23 cellular contexts compared by ENCODE assay signal in genomic region chr4:1881709-1882108, GRCh38. TPM values are rescaled to one million over a fixed set of nuclear protein-coding genes. Genes with fewer than 3 reads are reported as not detected.
DNase-seq lines count a peak whose midpoint lies in the region; ATAC-seq and TF ChIP-seq lines count a peak whose summit lies in the region.
"Had no signal": no experiment of that assay in that cellular context is flagged by ENCODE, and none has a peak within 500 bp of the region (broad histone marks: within the 10 kb centered on the region; RNA-seq: fewer than 3 reads in every experiment).

No MANE protein-coding gene starts in this region.

- H3K27ac Mint-ChIP-seq in activated T-cell treated with anti-CD3 and anti-CD28 coated beads, Interleukin-2, amount 50 U/mL, for 72 hours = peak overlapping the region; percentile 16
- H3K27ac Mint-ChIP-seq in progenitor cell of endocrine pancreas = peak overlapping the region; percentile 83
- H3K27ac Mint-ChIP-seq: activated naive CD8-positive, alpha-beta T cell treated with anti-CD3 and anti-CD28 coated beads for 36 hours had no signal

- H3K4me3 Mint-ChIP-seq in activated T-cell treated with anti-CD3 and anti-CD28 coated beads, Interleukin-2, amount 50 U/mL, for 72 hours = no peak overlapping the region
- H3K4me3 Mint-ChIP-seq in progenitor cell of endocrine pancreas (ENCODE audit: low read depth) = no peak overlapping the region
- H3K4me3 Mint-ChIP-seq: activated naive CD8-positive, alpha-beta T cell treated with anti-CD3 and anti-CD28 coated beads for 36 hours; activated T-cell treated with anti-CD3 and anti-CD28 coated beads, Interleukin-2, amount 50 U/mL, for 4 hours; neural crest cell had no signal

- H3K23ac ChIP-seq in IMR-90 (ENCODE audit: low read depth, low read length) = peak overlapping the region; percentile 65; the same call in 1 of the 2 replicates

- no peak overlapping the region for H3K56ac ChIP-seq in IMR-90 (ENCODE audit: extremely low read depth, insufficient read depth, low read length)

- no peaks in the 10 kb centered on the region for H3K27me3 ChIP-seq in IMR-90 (ENCODE audit: control insufficient read depth, insufficient read depth, low read length)
- no peaks in the 10 kb centered on the region for H3K27me3 ChIP-seq in colonic mucosa
- H3K27me3 ChIP-seq: dorsolateral prefrontal cortex, uterus had no signal

- no peak overlapping the region for H4K5ac ChIP-seq in IMR-90 (ENCODE audit: low read depth, low read length)

- H3K27ac ChIP-seq in IMR-90 (ENCODE audit: insufficient read depth, low read length) (peak overlapping the region; percentile 16; the same call in 1 of the 2 replicates), colonic mucosa (peak overlapping the region; percentile 38)
- H3K27ac ChIP-seq: dorsolateral prefrontal cortex, KMS-11, prostate gland, skin epidermis, uterus had no signal

- no peak overlapping the region for H2BK120ac ChIP-seq in IMR-90 (ENCODE audit: low read depth, low read length)

- H4K8ac ChIP-seq in IMR-90 (ENCODE audit: low read depth in 2 of 2, low read length in 2 of 2) = peak overlapping the region in 1 of 2 experiments; percentile 46; a peak in 1 of 4 replicates

- H2AFZ ChIP-seq in IMR-90 (replicated peaks; ENCODE audit: low read length, poor library complexity) = peak overlapping the region; percentile 0

- CTCF ChIA-PET in IMR-90 (lab: Yijun Ruan, JAX) = no interaction called here

- TF ChIP-seq CTCF in IMR-90 (conservative IDR thresholded peaks at IDR 0.05; ENCODE audit: low read depth, low read length) (no peak), colonic mucosa (IDR thresholded peaks at IDR 0.05) (no peak), progenitor cell of endocrine pancreas (IDR thresholded peaks at IDR 0.05; ENCODE audit: unreplicated experiment) (no peak)

- H3K36me3 ChIP-seq in IMR-90 (ENCODE audit: control insufficient read depth, insufficient read depth, low read length) (no peaks in the 10 kb centered on the region), colonic mucosa (no peaks in the 10 kb centered on the region)
- H3K36me3 ChIP-seq: prostate gland, uterus had no signal

- H3K4me2 ChIP-seq in IMR-90 (ENCODE audit: low read depth, low read length) = no peak overlapping the region
- H3K4me2 ChIP-seq: KMS-11, SK-N-SH had no signal

- peaks cover 16% of the 10 kb centered on the region for H3K4me1 ChIP-seq in IMR-90 (ENCODE audit: control insufficient read depth, insufficient read depth, low read length)
- H3K4me1 ChIP-seq in colonic mucosa = peaks cover 13% of the 10 kb centered on the region
- H3K4me1 ChIP-seq: prostate gland, uterus had no signal

- in situ Hi-C loops in IMR-90 (cut with MboI; ENCODE audit: low sequenced_read_pairs) = no loop called here

- BruUV-seq in IMR-90 (replicated peaks; lab: Mats Ljungman, UMichigan) = no TSS peak

- H3K9ac ChIP-seq in IMR-90 (ENCODE audit: low read depth, low read length) = no peak overlapping the region
- no peak overlapping the region for H3K9ac ChIP-seq in colonic mucosa (ENCODE audit: low read depth in 2 of 2, low read length in 2 of 2)
- H3K9ac ChIP-seq: KMS-11, SK-N-SH had no signal

- H3K36me3 Mint-ChIP-seq in activated T-cell treated with anti-CD3 and anti-CD28 coated beads, Interleukin-2, amount 50 U/mL, for 72 hours (ENCODE audit: insufficient read depth in 2 of 2) = peaks cover 3 to 30% of the 10 kb centered on the region in 2 donors
- H3K36me3 Mint-ChIP-seq in progenitor cell of endocrine pancreas (ENCODE audit: insufficient read depth) = peaks cover 4% of the 10 kb centered on the region

- H3K18ac ChIP-seq in IMR-90 (ENCODE audit: low read depth, low read length) = no peak overlapping the region

- H3K27me3 Mint-ChIP-seq in activated T-cell treated with anti-CD3 and anti-CD28 coated beads, Interleukin-2, amount 50 U/mL, for 72 hours (ENCODE audit: low read depth) = no peaks in the 10 kb centered on the region
- no peaks in the 10 kb centered on the region for H3K27me3 Mint-ChIP-seq in progenitor cell of endocrine pancreas
- H3K27me3 Mint-ChIP-seq: activated naive CD8-positive, alpha-beta T cell treated with anti-CD3 and anti-CD28 coated beads for 36 hours had no signal

- H3K9me3 ChIP-seq in IMR-90 (ENCODE audit: control insufficient read depth, insufficient read depth, low read length) (no peaks in the 10 kb centered on the region), colonic mucosa (no peaks in the 10 kb centered on the region)
- H3K9me3 ChIP-seq: prostate gland, SK-N-SH, uterus had no signal

- no peak for TF ChIP-seq POLR2A in IMR-90 (IDR thresholded peaks at IDR 0.05; ENCODE audit: low read depth, low read length)

- no peak overlapping the region for H3K14ac ChIP-seq in IMR-90 (replicated peaks; ENCODE audit: low read depth, low read length)

- peaks cover 62% of the 10 kb centered on the region for H3K4me1 Mint-ChIP-seq in activated T-cell treated with anti-CD3 and anti-CD28 coated beads, Interleukin-2, amount 50 U/mL, for 72 hours (ENCODE audit: low read depth)
- peaks cover 30% of the 10 kb centered on the region for H3K4me1 Mint-ChIP-seq in progenitor cell of endocrine pancreas (ENCODE audit: low read depth)

- H2AK9ac ChIP-seq in IMR-90 (replicated peaks; ENCODE audit: low read depth, low read length, poor library complexity) = no peak overlapping the region

- no peak for ATAC-seq in activated T-cell treated with anti-CD3 and anti-CD28 coated beads, Interleukin-2, amount 50 U/mL, for 72 hours (replicated peaks in 1 of 2)
- ATAC-seq in IMR-90 (ENCODE audit: low read depth) = no peak
- no peak for ATAC-seq in GM18909 (IDR thresholded peaks at IDR 0.05; ENCODE audit: poor library complexity, unreplicated experiment)
- ATAC-seq: activated T-cell treated with anti-CD3 and anti-CD28 coated beads, Interleukin-2, amount 50 U/mL, for 4 hours; esophagus mucosa had no signal

- TF ChIP-seq RAD21 in IMR-90 (IDR thresholded peaks at IDR 0.05; ENCODE audit: low read length) = no peak

- no peak overlapping the region for H4K91ac ChIP-seq in IMR-90 (ENCODE audit: insufficient read depth, low read depth, low read length)

- H4K20me1 ChIP-seq in IMR-90 (ENCODE audit: insufficient read depth, low read length) = peaks cover 82% of the 10 kb centered on the region

- POLR2A ChIA-PET in IMR-90 (lab: Charles Lee; ENCODE audit: unreplicated experiment) = no interaction called here

- dilution Hi-C loops in IMR-90 (cut with HindIII; ENCODE audit: low sequenced_read_pairs, unreplicated experiment) = no loop called here

- H3K4ac ChIP-seq in IMR-90 (ENCODE audit: low read depth, low read length) = peak overlapping the region; percentile 15; the same call in 1 of the 2 replicates

- H3K9me3 Mint-ChIP-seq in activated T-cell treated with anti-CD3 and anti-CD28 coated beads, Interleukin-2, amount 50 U/mL, for 72 hours = no peaks in the 10 kb centered on the region
- H3K9me3 Mint-ChIP-seq in progenitor cell of endocrine pancreas (ENCODE audit: low read depth) = no peaks in the 10 kb centered on the region
- H3K9me3 Mint-ChIP-seq: activated naive CD8-positive, alpha-beta T cell treated with anti-CD3 and anti-CD28 coated beads for 36 hours; activated T-cell treated with anti-CD3 and anti-CD28 coated beads, Interleukin-2, amount 50 U/mL, for 4 hours; neural crest cell had no signal

- H2BK20ac ChIP-seq in IMR-90 (ENCODE audit: low read depth, low read length) = no peak overlapping the region

- DNase-seq in activated T-cell treated with anti-CD3 and anti-CD28 coated beads, Interleukin-2, amount 50 U/mL, for 72 hours = no peak
- DNase-seq in activated T-cell treated with anti-CD3 and anti-CD28 coated beads for 4 hours (no peak), IMR-90 (no peak), colonic mucosa (peak; percentile 57), progenitor cell of endocrine pancreas (ENCODE audit: low spot score, unreplicated experiment) (no peak), GDM1 (lab: John Stamatoyannopoulos, UW) (no peak)
- no peak for DNase-seq in effector CD4-positive, alpha-beta T cell
- DNase-seq: activated CD4-positive, alpha-beta T cell treated with anti-CD3 and anti-CD28 coated beads, Interleukin-2, amount 50 U/mL, for 1 hour; activated naive CD8-positive, alpha-beta T cell treated with anti-CD3 and anti-CD28 coated beads for 36 hours; activated T-cell treated with anti-CD3 and anti-CD28 coated beads, Interleukin-2, amount 50 U/mL, for 4 hours; DMS79 treated with DMSO at 0.1 percent for 48 hours; dorsolateral prefrontal cortex; NCI-H1092 treated with DMSO at 0.1 percent for 48 hours; NCI-H2029 treated with DMSO at 0.1 percent for 48 hours; NK-92 treated with Interleukin-12 subunit alpha and Interleukin-12 subunit beta, amount 100 ng/mL, for 24 hours; SK-N-SH; uterus had no signal

- H2BK15ac ChIP-seq in IMR-90 (ENCODE audit: low read depth, low read length) = no peak overlapping the region; the same call in 2 of the 3 replicates

- 86% methylated on average over 1 of the region's 1 CpG; no CpG with 5 or more reads in 1 of the 2 experiments for WGBS in IMR-90 (ENCODE audit: extremely low coverage in 2 of 2, insufficient read length in 1 of 2), 2 experiments

- intact Hi-C loops in IMR-90 (cut with micrococcal nuclease) (no loop called here), colonic mucosa (cut with DNase I) (no loop called here)

- H2BK5ac ChIP-seq in IMR-90 (ENCODE audit: low read depth, low read length, poor library complexity, severe bottlenecking) = no peak overlapping the region

- H3K9me1 ChIP-seq in IMR-90 (ENCODE audit: insufficient read depth, low read length) = peaks cover 40% of the 10 kb centered on the region

- no peak overlapping the region for H3K4me3 ChIP-seq in IMR-90 (ENCODE audit: insufficient read depth, low read depth, low read length)
- no peak overlapping the region for H3K4me3 ChIP-seq in colonic mucosa
- H3K4me3 ChIP-seq: dorsolateral prefrontal cortex, prostate gland, skin epidermis, uterus had no signal

- H3K79me1 ChIP-seq in IMR-90 (ENCODE audit: low read depth in 1 of 2, low read length in 2 of 2) = peaks cover 0 to 30% of the 10 kb centered on the region in 2 experiments; a peak in 2 of 4 replicates

- no peak overlapping the region; the same call in 1 of the 2 replicates for H2AK5ac ChIP-seq in IMR-90 (ENCODE audit: low read depth, low read length)

RNA-seq across cellular contexts. Expression of gene NSD2, which starts 10.5 kb away (rescaled TPM):
- 100 to 1,000 TPM; 232 to 268 TPM for total RNA-seq in activated T-cell treated with anti-CD3 and anti-CD28 coated beads, Interleukin-2, amount 50 U/mL, for 72 hours
- total RNA-seq in IMR-90 (2012; rRNA removed) = 62.2 and 68.1 TPM in 2 replicates
- 29.4 and 35.9 TPM in 2 replicates for polyA plus RNA-seq in IMR-90 (2012; rRNA removed)
- 16.7 and 21.3 TPM in 2 replicates for polyA plus RNA-seq in IMR-90 (2012; cell fraction: cytosol; rRNA removed)
- polyA plus RNA-seq in IMR-90 (2012; cell fraction: nucleus; rRNA removed; ENCODE audit: low replicate concordance) = 73.1 and 75.4 TPM in 2 replicates
- 100 to 1,000 TPM in 1 of 2 donors, 10 to 100 TPM in 1; 80.1 to 176 TPM for total RNA-seq in colonic mucosa
- total RNA-seq in progenitor cell of endocrine pancreas = 212 and 214 TPM in 2 replicates

RNA-seq across cellular contexts. Expression of gene LETM1, which starts 25.8 kb away (rescaled TPM):
- total RNA-seq in activated T-cell treated with anti-CD3 and anti-CD28 coated beads, Interleukin-2, amount 50 U/mL, for 72 hours = 10 to 100 TPM; 28.2 to 40.3 TPM
- total RNA-seq in IMR-90 (2012; rRNA removed) (49.3 and 68.0 TPM in 2 replicates), colonic mucosa (100 to 1,000 TPM in 1 of 2 donors, 10 to 100 TPM in 1; 76.2 to 139 TPM), progenitor cell of endocrine pancreas (46.1 and 51.2 TPM in 2 replicates)
- polyA plus RNA-seq in IMR-90 (2012; rRNA removed) = 25.0 and 28.2 TPM in 2 replicates
- polyA plus RNA-seq in IMR-90 (2012; cell fraction: cytosol; rRNA removed) = 14.8 and 16.4 TPM in 2 replicates
- 60.7 and 127 TPM in 2 replicates for polyA plus RNA-seq in IMR-90 (2012; cell fraction: nucleus; rRNA removed; ENCODE audit: low replicate concordance)
